ENCODE assay signal across 8 cellular contexts in the genomic region with DNA sequence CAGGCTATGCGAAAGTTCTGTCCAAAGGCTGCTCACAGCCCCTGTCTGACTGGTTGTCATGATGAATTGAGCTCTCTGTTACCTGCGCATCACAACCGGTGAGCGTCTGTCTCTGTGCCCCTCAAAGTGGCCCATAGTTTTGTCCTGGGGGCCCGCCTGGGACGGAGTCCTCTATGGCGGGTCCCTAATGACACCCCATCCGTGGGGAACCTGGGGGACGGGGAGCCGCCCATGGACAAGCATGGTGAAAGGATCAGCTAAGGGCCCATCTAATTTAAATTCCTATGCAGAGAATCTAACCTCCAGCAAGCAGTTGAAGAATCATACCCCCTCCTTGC. TPM values are rescaled to one million over a fixed set of nuclear protein-coding genes. Genes with fewer than 3 reads are reported as not detected.
DNase-seq lines count a peak whose midpoint lies in the region; ATAC-seq and TF ChIP-seq lines count a peak whose summit lies in the region.

No MANE protein-coding gene starts in this region.

- no peak for TF ChIP-seq CTCF in testis (IDR thresholded peaks at IDR 0.05)

- intact Hi-C loops in testis (cut with DNase I; ENCODE audit: low total_unique reads): no loop called here

- ATAC-seq in GM18499 (IDR thresholded peaks at IDR 0.05; ENCODE audit: insufficient read depth, unreplicated experiment): peak; percentile 5
- ATAC-seq in HG02840 (IDR thresholded peaks at IDR 0.05; ENCODE audit: low FRiP score, unreplicated experiment): peak; percentile 6
- peak; percentile 3 for ATAC-seq in activated T-helper 17 cell treated with anti-CD3 and anti-CD28 coated beads, Interleukin-2, amount 50 U/mL, for 72 hours (replicated peaks)

- H3K4me3 ChIP-seq in iPS-18c (ENCODE audit: insufficient read depth, low read depth, low read length): peak overlapping the region; percentile 87
- H3K4me3 ChIP-seq in testis: peak overlapping the region; percentile 80 to 85

- H3K36me3 Mint-ChIP-seq in activated T-helper 17 cell treated with anti-CD3 and anti-CD28 coated beads, Interleukin-2, amount 50 U/mL, for 72 hours (ENCODE audit: low read depth): peaks cover 54% of the 10 kb centered on the region

- peak overlapping the region; percentile 96 for H3K27ac Mint-ChIP-seq in activated T-helper 17 cell treated with anti-CD3 and anti-CD28 coated beads, Interleukin-2, amount 50 U/mL, for 72 hours

- peak overlapping the region; percentile 93 for H3K4me3 Mint-ChIP-seq in activated T-helper 17 cell treated with anti-CD3 and anti-CD28 coated beads, Interleukin-2, amount 50 U/mL, for 72 hours

- DNase-seq in testis (no peak), SHP77 (lab: John Stamatoyannopoulos, UW) (no peak), mesenteric fat pad (ENCODE audit: low spot score) (no peak), DMS153 (lab: John Stamatoyannopoulos, UW) (no peak)

- H3K4me1 ChIP-seq in testis: peaks cover 9% of the 10 kb centered on the region

- H3K4me1 Mint-ChIP-seq in activated T-helper 17 cell treated with anti-CD3 and anti-CD28 coated beads, Interleukin-2, amount 50 U/mL, for 72 hours: peaks cover 12% of the 10 kb centered on the region

- 0 to 4% methylated on average over 1 to 9 of the region's 10 CpGs for WGBS in testis, 2 donors

- TF ChIP-seq POLR2A in testis (IDR thresholded peaks at IDR 0.05): no peak

- no peaks in the 10 kb centered on the region for H3K27me3 ChIP-seq in testis

- no peaks in the 10 kb centered on the region for H3K9me3 Mint-ChIP-seq in activated T-helper 17 cell treated with anti-CD3 and anti-CD28 coated beads, Interleukin-2, amount 50 U/mL, for 72 hours

- no peaks in the 10 kb centered on the region for H3K9me3 ChIP-seq in iPS-18c (ENCODE audit: control insufficient read depth, insufficient read depth, low read length)
- no peaks in the 10 kb centered on the region for H3K9me3 ChIP-seq in testis

- H3K36me3 ChIP-seq in testis (ENCODE audit: low read depth, missing control alignments): no peaks in the 10 kb centered on the region

- H3K27ac ChIP-seq in testis: peak overlapping the region; percentile 82 to 84

- no peaks in the 10 kb centered on the region for H3K27me3 Mint-ChIP-seq in activated T-helper 17 cell treated with anti-CD3 and anti-CD28 coated beads, Interleukin-2, amount 50 U/mL, for 72 hours

RNA-seq across cellular contexts. Expression of a gene that starts 0.5 kb away (rescaled TPM):
- 10 to 100 TPM; 13.4 to 17.5 TPM for total RNA-seq in activated T-helper 17 cell treated with anti-CD3 and anti-CD28 coated beads, Interleukin-2, amount 50 U/mL, for 72 hours
- total RNA-seq in testis: 10 to 100 TPM; 38.4 to 51.6 TPM
- 26.2 TPM for polyA plus RNA-seq in testis (ENCODE audit: insufficient read depth, low read depth, low replicate concordance)
- 47.7 TPM for total RNA-seq in mesenteric fat pad

RNA-seq across cellular contexts. Expression of a gene that starts 0.7 kb away (rescaled TPM):
- total RNA-seq in activated T-helper 17 cell treated with anti-CD3 and anti-CD28 coated beads, Interleukin-2, amount 50 U/mL, for 72 hours: 10 to 100 TPM; 28.4 to 34.5 TPM
- total RNA-seq in testis (10 to 100 TPM; 54.0 to 60.5 TPM), mesenteric fat pad (554 TPM)
- polyA plus RNA-seq in testis (ENCODE audit: insufficient read depth, low read depth, low replicate concordance): 49.7 TPM

RNA-seq across cellular contexts. Expression of a gene that starts 27.3 kb away (rescaled TPM):
- 100 to 1,000 TPM; 109 to 139 TPM for total RNA-seq in activated T-helper 17 cell treated with anti-CD3 and anti-CD28 coated beads, Interleukin-2, amount 50 U/mL, for 72 hours
- total RNA-seq in testis (100 to 1,000 TPM; 115 to 143 TPM), mesenteric fat pad (128 TPM)
- polyA plus RNA-seq in testis (ENCODE audit: insufficient read depth, low read depth, low replicate concordance): 80.6 TPM

RNA-seq across cellular contexts. Expression of a gene that starts 55.1 kb away (rescaled TPM):
- 10 to 100 TPM; 27.8 to 46.2 TPM for total RNA-seq in activated T-helper 17 cell treated with anti-CD3 and anti-CD28 coated beads, Interleukin-2, amount 50 U/mL, for 72 hours
- total RNA-seq in testis: 10 to 100 TPM; 17.7 to 29.4 TPM
- polyA plus RNA-seq in testis (ENCODE audit: insufficient read depth, low read depth, low replicate concordance): 74.5 TPM
- total RNA-seq in mesenteric fat pad: 124 TPM
